ENCODE assay signal across 1 cellular context in the genomic region with DNA sequence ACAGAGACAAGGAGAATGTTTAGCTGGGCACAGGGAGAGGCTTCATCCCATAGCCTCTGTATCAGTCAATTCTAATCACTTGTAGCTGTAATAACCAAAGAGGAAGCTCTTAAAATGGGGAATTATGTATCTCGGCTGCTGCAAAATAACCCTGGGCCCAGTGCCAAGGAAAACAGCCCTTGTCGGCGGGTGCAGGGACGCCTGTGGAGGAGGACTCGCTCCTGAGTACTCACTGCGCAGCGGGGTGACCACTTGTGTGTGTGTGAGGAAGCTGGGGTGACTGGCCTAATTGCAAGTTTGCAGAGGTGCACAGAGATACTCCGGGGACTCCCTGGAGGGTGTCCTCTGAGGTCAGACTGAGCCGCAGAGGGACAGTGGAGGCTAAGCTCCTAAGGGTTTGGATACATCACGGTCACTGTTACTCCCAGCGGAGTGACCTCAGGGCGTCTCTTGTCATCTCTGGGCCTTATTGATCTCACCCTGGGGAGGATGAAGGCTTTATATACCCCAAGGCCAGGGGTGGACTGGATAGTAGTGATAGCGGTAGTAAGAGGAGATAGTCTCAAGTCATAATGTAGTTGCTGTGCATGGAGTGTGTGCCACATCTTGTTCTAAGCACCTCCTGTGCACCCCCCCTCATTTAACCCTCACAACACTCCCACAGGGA.
A peak's percentile ranks its signal among the peaks of the same experiment; 100 is the strongest.
TF ChIP-seq lines count a peak whose summit lies in the region.

No MANE protein-coding gene starts in this region.

TF ChIP-seq in K562, 482 proteins besides CTCF, POLR2A, EP300 and RAD21 (continued from another document and continues in another):
- TF ChIP-seq ZNF518B (CRISPR knock-in tag; IDR thresholded peaks at IDR 0.05) (no peak), POLR2AphosphoS5 (IDR thresholded peaks at IDR 0.05; ENCODE audit: control insufficient read depth, insufficient read depth, low read depth, low read length) (peak; percentile 50; the same call in 1 of the 2 replicates), ZC3H8 (IDR thresholded peaks at IDR 0.05) (no peak), ZNF197 (CRISPR knock-in tag; IDR thresholded peaks at IDR 0.05; ENCODE audit: low read depth) (no peak), ZBTB7A (IDR thresholded peaks at IDR 0.05; ENCODE audit: borderline replicate concordance, control insufficient read depth, low read depth, low read length) (no peak), ZBED1 (IDR thresholded peaks at IDR 0.05) (no peak), PREB (CRISPR knock-in tag; IDR thresholded peaks at IDR 0.05) (no peak), ZFPM2 (CRISPR knock-in tag; IDR thresholded peaks at IDR 0.05) (no peak), MNT (conservative IDR thresholded peaks at IDR 0.05) (peak in 1 of 2 experiments; percentile 41; a peak in 1 of 4 replicates), NBN (IDR thresholded peaks at IDR 0.05; ENCODE audit: low read depth) (no peak), PHB (CRISPR knock-in tag; IDR thresholded peaks at IDR 0.05) (no peak), RERE (CRISPR knock-in tag; IDR thresholded peaks at IDR 0.05; ENCODE audit: borderline replicate concordance) (no peak), ZNF316 (IDR thresholded peaks at IDR 0.05) (no peak), DIDO1 (tag; IDR thresholded peaks at IDR 0.05; ENCODE audit: low read depth) (no peak), JUND (IDR thresholded peaks at IDR 0.05; ENCODE audit: borderline replicate concordance, low read depth, low read length) (no peak), JUND (tag; IDR thresholded peaks at IDR 0.05; ENCODE audit: borderline replicate concordance, low read depth, low read length) (peak; percentile 44), ZNF124 (CRISPR knock-in tag; IDR thresholded peaks at IDR 0.05) (no peak), CHCHD3 (CRISPR knock-in tag; IDR thresholded peaks at IDR 0.05) (no peak), POLR3G (IDR thresholded peaks at IDR 0.05; ENCODE audit: extremely low read depth, insufficient read length, insufficient replicate concordance) (no peak), ZNF232 (CRISPR knock-in tag; IDR thresholded peaks at IDR 0.05) (no peak), CXXC5 (CRISPR knock-in tag; IDR thresholded peaks at IDR 0.05) (peak; percentile 61), FIP1L1 (IDR thresholded peaks at IDR 0.05; ENCODE audit: low read depth, low read length, poor library complexity, severe bottlenecking) (no peak), TCF3 (CRISPR knock-in tag; IDR thresholded peaks at IDR 0.05) (peak; percentile 67), ELK1 (CRISPR knock-in tag; IDR thresholded peaks at IDR 0.05) (no peak), FOSL1 (tag; conservative IDR thresholded peaks at IDR 0.05) (0 out of 2 replicates have a peak, but pooled peaks have one; percentile 42), C11orf30 (IDR thresholded peaks at IDR 0.05; ENCODE audit: low read depth) (no peak), ZNF696 (CRISPR knock-in tag; conservative IDR thresholded peaks at IDR 0.05) (no peak), KLF13 (tag; IDR thresholded peaks at IDR 0.05; ENCODE audit: borderline replicate concordance, low read depth) (no peak)
- TF ChIP-seq, protein P1, sequence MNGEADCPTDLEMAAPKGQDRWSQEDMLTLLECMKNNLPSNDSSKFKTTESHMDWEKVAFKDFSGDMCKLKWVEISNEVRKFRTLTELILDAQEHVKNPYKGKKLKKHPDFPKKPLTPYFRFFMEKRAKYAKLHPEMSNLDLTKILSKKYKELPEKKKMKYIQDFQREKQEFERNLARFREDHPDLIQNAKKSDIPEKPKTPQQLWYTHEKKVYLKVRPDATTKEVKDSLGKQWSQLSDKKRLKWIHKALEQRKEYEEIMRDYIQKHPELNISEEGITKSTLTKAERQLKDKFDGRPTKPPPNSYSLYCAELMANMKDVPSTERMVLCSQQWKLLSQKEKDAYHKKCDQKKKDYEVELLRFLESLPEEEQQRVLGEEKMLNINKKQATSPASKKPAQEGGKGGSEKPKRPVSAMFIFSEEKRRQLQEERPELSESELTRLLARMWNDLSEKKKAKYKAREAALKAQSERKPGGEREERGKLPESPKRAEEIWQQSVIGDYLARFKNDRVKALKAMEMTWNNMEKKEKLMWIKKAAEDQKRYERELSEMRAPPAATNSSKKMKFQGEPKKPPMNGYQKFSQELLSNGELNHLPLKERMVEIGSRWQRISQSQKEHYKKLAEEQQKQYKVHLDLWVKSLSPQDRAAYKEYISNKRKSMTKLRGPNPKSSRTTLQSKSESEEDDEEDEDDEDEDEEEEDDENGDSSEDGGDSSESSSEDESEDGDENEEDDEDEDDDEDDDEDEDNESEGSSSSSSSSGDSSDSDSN (IDR thresholded peaks at IDR 0.05; ENCODE audit: borderline replicate concordance in 1 of 2, low read depth in 2 of 2, low read length in 2 of 2), result no peak
- TF ChIP-seq, protein P2, sequence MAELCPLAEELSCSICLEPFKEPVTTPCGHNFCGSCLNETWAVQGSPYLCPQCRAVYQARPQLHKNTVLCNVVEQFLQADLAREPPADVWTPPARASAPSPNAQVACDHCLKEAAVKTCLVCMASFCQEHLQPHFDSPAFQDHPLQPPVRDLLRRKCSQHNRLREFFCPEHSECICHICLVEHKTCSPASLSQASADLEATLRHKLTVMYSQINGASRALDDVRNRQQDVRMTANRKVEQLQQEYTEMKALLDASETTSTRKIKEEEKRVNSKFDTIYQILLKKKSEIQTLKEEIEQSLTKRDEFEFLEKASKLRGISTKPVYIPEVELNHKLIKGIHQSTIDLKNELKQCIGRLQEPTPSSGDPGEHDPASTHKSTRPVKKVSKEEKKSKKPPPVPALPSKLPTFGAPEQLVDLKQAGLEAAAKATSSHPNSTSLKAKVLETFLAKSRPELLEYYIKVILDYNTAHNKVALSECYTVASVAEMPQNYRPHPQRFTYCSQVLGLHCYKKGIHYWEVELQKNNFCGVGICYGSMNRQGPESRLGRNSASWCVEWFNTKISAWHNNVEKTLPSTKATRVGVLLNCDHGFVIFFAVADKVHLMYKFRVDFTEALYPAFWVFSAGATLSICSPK (IDR thresholded peaks at IDR 0.05; ENCODE audit: borderline replicate concordance), result no peak
- TF ChIP-seq, protein P3, sequence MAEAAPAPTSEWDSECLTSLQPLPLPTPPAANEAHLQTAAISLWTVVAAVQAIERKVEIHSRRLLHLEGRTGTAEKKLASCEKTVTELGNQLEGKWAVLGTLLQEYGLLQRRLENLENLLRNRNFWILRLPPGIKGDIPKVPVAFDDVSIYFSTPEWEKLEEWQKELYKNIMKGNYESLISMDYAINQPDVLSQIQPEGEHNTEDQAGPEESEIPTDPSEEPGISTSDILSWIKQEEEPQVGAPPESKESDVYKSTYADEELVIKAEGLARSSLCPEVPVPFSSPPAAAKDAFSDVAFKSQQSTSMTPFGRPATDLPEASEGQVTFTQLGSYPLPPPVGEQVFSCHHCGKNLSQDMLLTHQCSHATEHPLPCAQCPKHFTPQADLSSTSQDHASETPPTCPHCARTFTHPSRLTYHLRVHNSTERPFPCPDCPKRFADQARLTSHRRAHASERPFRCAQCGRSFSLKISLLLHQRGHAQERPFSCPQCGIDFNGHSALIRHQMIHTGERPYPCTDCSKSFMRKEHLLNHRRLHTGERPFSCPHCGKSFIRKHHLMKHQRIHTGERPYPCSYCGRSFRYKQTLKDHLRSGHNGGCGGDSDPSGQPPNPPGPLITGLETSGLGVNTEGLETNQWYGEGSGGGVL (CRISPR knock-in tag; IDR thresholded peaks at IDR 0.05), result no peak
